In the genomic region with DNA sequence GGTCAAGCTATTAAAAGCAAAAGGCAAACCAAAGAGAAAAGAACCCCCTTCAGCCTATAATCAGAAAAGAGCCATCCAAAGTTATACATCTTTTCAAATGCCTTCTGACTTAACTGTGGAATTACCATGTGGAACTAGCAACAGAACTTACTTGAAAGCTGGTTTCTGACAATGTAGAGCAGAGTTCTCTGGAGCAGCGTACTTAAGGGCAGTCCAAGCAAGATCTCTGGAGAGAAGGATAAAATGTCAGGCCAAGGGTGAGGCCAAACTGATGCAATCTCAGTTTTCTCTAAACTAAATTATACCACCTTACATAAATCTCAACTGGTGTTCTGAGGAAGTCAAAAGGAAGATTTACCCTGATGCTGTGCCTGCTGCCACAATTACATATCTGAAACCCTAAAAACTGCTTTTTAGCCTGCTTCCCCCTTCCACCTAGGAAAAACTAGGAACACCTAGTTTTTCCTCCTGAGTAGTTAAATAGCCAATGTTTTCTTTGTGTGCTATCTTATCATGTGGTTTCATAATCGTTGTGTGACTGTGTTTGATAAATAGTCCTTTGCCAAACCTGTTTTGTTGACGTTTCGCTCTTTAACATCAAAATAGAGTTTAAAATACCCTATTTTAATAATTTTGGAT, we compare ENCODE assay signal across 12 cellular contexts. TPM values are rescaled to one million over a fixed set of nuclear protein-coding genes. Genes with fewer than 3 reads are reported as not detected.
A peak's percentile ranks its signal among the peaks of the same experiment; 100 is the strongest.
DNase-seq lines count a peak whose midpoint lies in the region; ATAC-seq, FAIRE-seq and TF ChIP-seq lines count a peak whose summit lies in the region.
"Had no signal": no experiment of that assay in that cellular context is flagged by ENCODE, and none has a peak within 500 bp of the region (broad histone marks: within the 10 kb centered on the region; RNA-seq: fewer than 3 reads in every experiment).

No MANE protein-coding gene starts in this region.

- H3K9me1 ChIP-seq in endothelial cell of umbilical vein (replicated peaks; ENCODE audit: control insufficient read depth, extremely low read depth, insufficient read depth, low read length): no peaks in the 10 kb centered on the region

- H3K4me1 ChIP-seq in endothelial cell of umbilical vein (ENCODE audit: control insufficient read depth, extremely low read depth, insufficient read depth, low read length): peaks cover 70% of the 10 kb centered on the region
- peaks cover 42% of the 10 kb centered on the region for H3K4me1 ChIP-seq in osteoblast (ENCODE audit: insufficient read depth, low read length)

- FAIRE-seq in endothelial cell of umbilical vein (lab: Jason Lieb, UNC): no peak

- H3K36me3 ChIP-seq in endothelial cell of umbilical vein (ENCODE audit: control insufficient read depth in 2 of 2, extremely low read depth in 1 of 2, insufficient read depth in 2 of 2, low read length in 2 of 2) (peaks cover 2 to 4% of the 10 kb centered on the region in 2 experiments), osteoblast (ENCODE audit: insufficient read depth, low read length) (peaks cover 10% of the 10 kb centered on the region)

- CTCF ChIA-PET in endothelial cell of umbilical vein (lab: Charles Lee): interaction anchor here (0.6 kb wide), 2 partner anchors 28 to 138 kb away, joined by 3 read pairs; a partner anchor contains a TSS

- H3K27ac ChIP-seq in endothelial cell of umbilical vein (ENCODE audit: insufficient read depth, low read depth, low read length) (peak overlapping the region; percentile 10), osteoblast (ENCODE audit: low read depth, low read length) (peak overlapping the region; percentile 42)
- H3K27ac ChIP-seq: C4-2B had no signal

- H4K20me1 ChIP-seq in endothelial cell of umbilical vein (replicated peaks; ENCODE audit: control insufficient read depth, extremely low read depth, insufficient read depth, low read length): no peaks in the 10 kb centered on the region
- no peaks in the 10 kb centered on the region for H4K20me1 ChIP-seq in osteoblast (ENCODE audit: insufficient read depth, low read length)

- intact Hi-C loops in endothelial cell of umbilical vein (cut with micrococcal nuclease): no loop called here

- peak; percentile 3 for ATAC-seq in HG03103 (IDR thresholded peaks at IDR 0.05; ENCODE audit: low read depth, unreplicated experiment)
- no peak for ATAC-seq in HG03442 (IDR thresholded peaks at IDR 0.05; ENCODE audit: unreplicated experiment)
- ATAC-seq in GM18870 (IDR thresholded peaks at IDR 0.05; ENCODE audit: unreplicated experiment): no peak

- BruUV-seq in endothelial cell of umbilical vein (replicated peaks; lab: Mats Ljungman, UMichigan): no TSS peak

- peaks cover 20% of the 10 kb centered on the region for H3K79me2 ChIP-seq in endothelial cell of umbilical vein (ENCODE audit: control insufficient read depth, insufficient read depth, low read length)
- peaks cover 18% of the 10 kb centered on the region for H3K79me2 ChIP-seq in osteoblast (ENCODE audit: insufficient read depth, low read length)

- DNase-seq in GM03348 (ENCODE audit: low spot score) (peak; percentile 11), endothelial cell of umbilical vein (ENCODE audit: low read depth, low spot score) (peak; percentile 37), osteoblast (ENCODE audit: insufficient read length, low spot score, missing footprints) (no peak), activated gamma-delta T cell treated with Interleukin-2 at 50 U/mL for 16 hours (no peak), CD1c-positive myeloid dendritic cell (ENCODE audit: extremely low spot score) (no peak)
- DNase-seq: dermis blood vessel endothelial cell, NCI-H226, SW 1271 had no signal

- no peak overlapping the region for H3K4me3 ChIP-seq in endothelial cell of umbilical vein (replicated peaks in 1 of 3; ENCODE audit: insufficient read depth in 1 of 3, low read depth in 1 of 3, low read length in 3 of 3)
- H3K4me3 ChIP-seq in osteoblast (ENCODE audit: insufficient read depth, low read length): peak overlapping the region; percentile 12

- dilution Hi-C loops in endothelial cell of umbilical vein (cut with MboI; ENCODE audit: extremely low pct_ligation_motif_present, low sequenced_read_pairs): no loop called here

- H2AFZ ChIP-seq in endothelial cell of umbilical vein (ENCODE audit: low read depth, low read length): no peak overlapping the region
- peak overlapping the region; percentile 62 for H2AFZ ChIP-seq in osteoblast (ENCODE audit: low read length)

- H3K27me3 ChIP-seq in endothelial cell of umbilical vein (ENCODE audit: control insufficient read depth in 2 of 2, insufficient read depth in 2 of 2, low read length in 2 of 2) (no peaks in the 10 kb centered on the region), osteoblast (ENCODE audit: insufficient read depth, low read length) (no peaks in the 10 kb centered on the region)

- H3K4me2 ChIP-seq in endothelial cell of umbilical vein (ENCODE audit: insufficient read depth, low read length) (peak overlapping the region; percentile 39), osteoblast (ENCODE audit: insufficient read depth, low read length) (peak overlapping the region; percentile 66)

- H3K9me3 ChIP-seq in endothelial cell of umbilical vein (replicated peaks; ENCODE audit: control insufficient read depth, insufficient read depth, low read length) (no peaks in the 10 kb centered on the region), osteoblast (ENCODE audit: low read depth, low read length) (no peaks in the 10 kb centered on the region)

- POLR2A ChIA-PET in endothelial cell of umbilical vein (lab: Charles Lee): no interaction called here

- H3K9ac ChIP-seq in endothelial cell of umbilical vein (replicated peaks; ENCODE audit: extremely low read depth, insufficient read depth, low read length): no peak overlapping the region

- TF ChIP-seq CTCF in endothelial cell of umbilical vein (IDR thresholded peaks at IDR 0.05; ENCODE audit: extremely low read depth in 1 of 2, insufficient read depth in 1 of 2, low read depth in 1 of 2, low read length in 2 of 2) (no peak), osteoblast (IDR thresholded peaks at IDR 0.05; ENCODE audit: extremely low read depth, low read depth, low read length) (no peak)

- TF ChIP-seq POLR2A in endothelial cell of umbilical vein (IDR thresholded peaks at IDR 0.05; ENCODE audit: low read depth, low read length): no peak

TF ChIP-seq in endothelial cell of umbilical vein, 7 proteins besides CTCF, POLR2A, EP300 and RAD21:
- TF ChIP-seq JUN (IDR thresholded peaks at IDR 0.05; ENCODE audit: borderline replicate concordance, insufficient read depth, insufficient read length, low read depth) (no peak), POLR2AphosphoS5 (IDR thresholded peaks at IDR 0.05; ENCODE audit: insufficient read depth, low read depth, low read length) (no peak), MYC (IDR thresholded peaks at IDR 0.05; ENCODE audit: low read depth, low read length) (no peak), FOS (IDR thresholded peaks at IDR 0.05; ENCODE audit: borderline replicate concordance, insufficient read depth, low read length) (no peak), EZH2 (IDR thresholded peaks at IDR 0.05; ENCODE audit: borderline replicate concordance, low read depth, low read length, severe bottlenecking) (no peak), GATA2 (IDR thresholded peaks at IDR 0.05; ENCODE audit: insufficient read depth, insufficient read length, low read depth, low read length) (no peak)
- TF ChIP-seq, protein P1, sequence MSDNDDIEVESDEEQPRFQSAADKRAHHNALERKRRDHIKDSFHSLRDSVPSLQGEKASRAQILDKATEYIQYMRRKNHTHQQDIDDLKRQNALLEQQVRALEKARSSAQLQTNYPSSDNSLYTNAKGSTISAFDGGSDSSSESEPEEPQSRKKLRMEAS (IDR thresholded peaks at IDR 0.05; ENCODE audit: insufficient read depth, insufficient read length): no peak

RNA-seq across cellular contexts. Expression of a gene that starts 28.0 kb away (rescaled TPM):
- total RNA-seq in endothelial cell of umbilical vein: 58.2 and 71.2 TPM in 2 replicates
- 20.3 and 27.7 TPM in 2 replicates for polyA plus RNA-seq in endothelial cell of umbilical vein
- polyA plus RNA-seq in endothelial cell of umbilical vein (2011; cell fraction: cytosol; rRNA removed): 25.3 and 29.9 TPM in 2 replicates
- polyA plus RNA-seq in endothelial cell of umbilical vein (2011; cell fraction: nucleus; rRNA removed): 57.9 and 62.1 TPM in 2 replicates
- polyA plus RNA-seq in endothelial cell of umbilical vein (2012): 39.7 and 40.1 TPM in 2 replicates
- polyA minus RNA-seq in endothelial cell of umbilical vein: 111 and 159 TPM in 2 replicates
- polyA minus RNA-seq in endothelial cell of umbilical vein (2011; cell fraction: cytosol; rRNA and poly(A)+ RNA removed): 52.8 TPM
- 62.9 and 65.0 TPM in 2 replicates for polyA minus RNA-seq in endothelial cell of umbilical vein (2011; cell fraction: nucleus; rRNA and poly(A)+ RNA removed)
- total RNA-seq in osteoblast: 30.4 and 34.0 TPM in 2 replicates

Comparison
In these comparisons a context has a peak if more than half of its experiments do, and no peak if none do; other contexts are left out.
1. DNase-seq: peak in GM03348 (single experiment) and endothelial cell of umbilical vein (single experiment); none in osteoblast (single experiment), activated gamma-delta T cell treated with Interleukin-2 at 50 U/mL for 16 hours (single experiment) and CD1c-positive myeloid dendritic cell (single experiment).